In the genomic region with DNA sequence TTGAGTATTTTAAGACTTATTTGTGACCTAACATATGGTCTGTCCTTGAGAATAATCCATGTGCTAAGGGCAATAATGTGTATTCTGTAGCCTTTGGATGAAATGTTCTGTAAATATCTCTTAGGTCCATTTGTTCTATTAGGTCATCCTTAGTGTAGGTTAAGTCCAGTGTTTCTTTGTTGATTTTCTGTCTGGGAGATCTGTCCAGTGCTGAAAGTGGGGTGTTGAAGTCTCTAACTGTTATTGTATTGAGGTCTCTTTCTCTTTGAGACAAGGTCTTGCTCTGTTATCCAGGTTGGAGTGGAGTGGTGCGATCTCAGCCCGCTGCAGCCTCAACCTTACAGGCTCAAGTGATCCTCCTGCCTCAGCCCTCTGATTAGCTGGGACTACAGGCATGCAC, we compare ENCODE assay signal across 1 cellular context.
A peak's percentile ranks its signal among the peaks of the same experiment; 100 is the strongest.
TF ChIP-seq lines count a peak whose summit lies in the region.

No MANE protein-coding gene starts in this region.

TF ChIP-seq in HepG2, 621 proteins besides CTCF, POLR2A, EP300 and RAD21 (continued from another document):
- TF ChIP-seq, protein P1, sequence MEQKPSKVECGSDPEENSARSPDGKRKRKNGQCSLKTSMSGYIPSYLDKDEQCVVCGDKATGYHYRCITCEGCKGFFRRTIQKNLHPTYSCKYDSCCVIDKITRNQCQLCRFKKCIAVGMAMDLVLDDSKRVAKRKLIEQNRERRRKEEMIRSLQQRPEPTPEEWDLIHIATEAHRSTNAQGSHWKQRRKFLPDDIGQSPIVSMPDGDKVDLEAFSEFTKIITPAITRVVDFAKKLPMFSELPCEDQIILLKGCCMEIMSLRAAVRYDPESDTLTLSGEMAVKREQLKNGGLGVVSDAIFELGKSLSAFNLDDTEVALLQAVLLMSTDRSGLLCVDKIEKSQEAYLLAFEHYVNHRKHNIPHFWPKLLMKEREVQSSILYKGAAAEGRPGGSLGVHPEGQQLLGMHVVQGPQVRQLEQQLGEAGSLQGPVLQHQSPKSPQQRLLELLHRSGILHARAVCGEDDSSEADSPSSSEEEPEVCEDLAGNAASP (CRISPR knock-in tag; IDR thresholded peaks at IDR 0.05; ENCODE audit: borderline replicate concordance), result no peak
- no peak for TF ChIP-seq FOXA1 (IDR thresholded peaks at IDR 0.05)
- 0 out of 2 replicates have a peak, but pooled peaks have one; percentile 16 for TF ChIP-seq FOXA1 (CRISPR knock-in tag; IDR thresholded peaks at IDR 0.05)
